10 cellular contexts compared by ENCODE assay signal in genomic region chr2:113167115-113167932, GRCh38. TPM values are rescaled to one million over a fixed set of nuclear protein-coding genes. Genes with fewer than 3 reads are reported as not detected.
DNase-seq lines count a peak whose midpoint lies in the region; ATAC-seq and TF ChIP-seq lines count a peak whose summit lies in the region.
"Had no signal": no experiment of that assay in that cellular context is flagged by ENCODE, and none has a peak within 500 bp of the region (broad histone marks: within the 10 kb centered on the region; RNA-seq: fewer than 3 reads in every experiment).

No MANE protein-coding gene starts in this region.

- H3K4me1 Mint-ChIP-seq in IgD-negative memory B cell, result peaks cover 20 to 42% (median 29%) of the 10 kb centered on the region in 3 donors
- H3K4me1 Mint-ChIP-seq in activated CD4-positive, alpha-beta T cell treated with anti-CD3 and anti-CD28 coated beads for 36 hours, result peaks cover 66% of the 10 kb centered on the region
- peaks cover 9% of the 10 kb centered on the region for H3K4me1 Mint-ChIP-seq in glutamatergic neuron (ENCODE audit: low read depth, unreplicated experiment)
- peaks cover 17% of the 10 kb centered on the region for H3K4me1 Mint-ChIP-seq in MCF 10A (ENCODE audit: insufficient read depth, unreplicated experiment)

- H3K9me3 Mint-ChIP-seq in IgD-negative memory B cell (no peaks in the 10 kb centered on the region), glutamatergic neuron (ENCODE audit: unreplicated experiment) (no peaks in the 10 kb centered on the region), MCF 10A (ENCODE audit: unreplicated experiment) (peaks cover 6% of the 10 kb centered on the region)
- H3K9me3 Mint-ChIP-seq in activated CD4-positive, alpha-beta T cell treated with anti-CD3 and anti-CD28 coated beads for 36 hours (ENCODE audit: low read depth), result peaks cover 8% of the 10 kb centered on the region

- DNase-seq in activated CD4-positive, alpha-beta T cell treated with anti-CD3 and anti-CD28 coated beads for 36 hours, result peak; percentile 69
- DNase-seq in glutamatergic neuron, result no peak
- DNase-seq in stimulated activated CD4-positive, alpha-beta T cell treated with anti-CD3 and anti-CD28 coated beads, Interleukin-4, amount 100 ng/mL, for 1 hour, result peak; percentile 43
- no peak for DNase-seq in NCI-H128 (lab: John Stamatoyannopoulos, UW; ENCODE audit: unreplicated experiment)
- DNase-seq in AML-193 (lab: John Stamatoyannopoulos, UW), result no peak
- DNase-seq in MCF 10A (ENCODE audit: unreplicated experiment), result no peak

- POLR2A ChIA-PET in activated CD4-positive, alpha-beta T cell treated with anti-CD3 and anti-CD28 coated beads for 36 hours (lab: Charles Lee), result interaction anchor here (0.9 kb wide), 1 partner anchor 13 kb away, joined by 3 read pairs; no protein-coding TSS in a partner anchor
- POLR2A ChIA-PET in MCF 10A (lab: Yijun Ruan, JAX), result no interaction called here

- ATAC-seq in activated CD4-positive, alpha-beta T cell treated with anti-CD3 and anti-CD28 coated beads for 36 hours, result peak; percentile 80
- ATAC-seq in GM21423 (IDR thresholded peaks at IDR 0.05; ENCODE audit: unreplicated experiment), result no peak

- intact Hi-C loops in activated CD4-positive, alpha-beta T cell treated with anti-CD3 and anti-CD28 coated beads for 36 hours (cut with DNase I, micrococcal nuclease), result no loop called here
- intact Hi-C loops in MCF 10A (cut with micrococcal nuclease), result no loop called here

- CTCF ChIA-PET in activated CD4-positive, alpha-beta T cell treated with anti-CD3 and anti-CD28 coated beads for 36 hours (lab: Charles Lee), result interaction anchor here (0.9 to 1.8 kb wide), 7 partner anchors 9 to 87 kb away, joined by 3 to 7 read pairs (median 4); no protein-coding TSS in a partner anchor
- CTCF ChIA-PET in MCF 10A (lab: Yijun Ruan, JAX), result interaction anchor here (0.5 to 0.7 kb wide), 6 partner anchors 7 to 203 kb away, joined by 3 to 7 read pairs (median 4); no protein-coding TSS in a partner anchor

- H3K36me3 Mint-ChIP-seq in IgD-negative memory B cell, result no peaks in the 10 kb centered on the region
- H3K36me3 Mint-ChIP-seq in activated CD4-positive, alpha-beta T cell treated with anti-CD3 and anti-CD28 coated beads for 36 hours (ENCODE audit: low read depth), result peaks cover 25% of the 10 kb centered on the region
- H3K36me3 Mint-ChIP-seq in glutamatergic neuron (ENCODE audit: unreplicated experiment), result no peaks in the 10 kb centered on the region
- H3K36me3 Mint-ChIP-seq in MCF 10A (ENCODE audit: insufficient read depth, unreplicated experiment), result peaks cover 5% of the 10 kb centered on the region

- BruUV-seq in MCF 10A (replicated peaks; lab: Mats Ljungman, UMichigan), result no TSS peak

- H3K27ac Mint-ChIP-seq in IgD-negative memory B cell (peak overlapping the region in 2 of 3 donors; percentile 41 to 89), glutamatergic neuron (ENCODE audit: unreplicated experiment) (peak overlapping the region; percentile 4), MCF 10A (ENCODE audit: low read depth, unreplicated experiment) (no peak overlapping the region)
- H3K27ac Mint-ChIP-seq in activated CD4-positive, alpha-beta T cell treated with anti-CD3 and anti-CD28 coated beads for 36 hours, result peak overlapping the region; percentile 94

- peak overlapping the region in 1 of 4 donors; percentile 17 for H3K4me3 Mint-ChIP-seq in IgD-negative memory B cell
- H3K4me3 Mint-ChIP-seq in activated CD4-positive, alpha-beta T cell treated with anti-CD3 and anti-CD28 coated beads for 36 hours, result peak overlapping the region; percentile 44
- no peak overlapping the region for H3K4me3 Mint-ChIP-seq in glutamatergic neuron (ENCODE audit: unreplicated experiment)
- no peak overlapping the region for H3K4me3 Mint-ChIP-seq in MCF 10A (ENCODE audit: unreplicated experiment)

- TF ChIP-seq CTCF in glutamatergic neuron (IDR thresholded peaks at IDR 0.05; ENCODE audit: partially characterized antibody, unreplicated experiment) (no peak), MCF 10A (IDR thresholded peaks at IDR 0.05; ENCODE audit: unreplicated experiment) (no peak)

- H3K27me3 Mint-ChIP-seq in IgD-negative memory B cell (no peaks in the 10 kb centered on the region), glutamatergic neuron (ENCODE audit: unreplicated experiment) (peaks cover 7% of the 10 kb centered on the region), MCF 10A (ENCODE audit: insufficient read depth, unreplicated experiment) (no peaks in the 10 kb centered on the region)
- H3K27me3 Mint-ChIP-seq in activated CD4-positive, alpha-beta T cell treated with anti-CD3 and anti-CD28 coated beads for 36 hours, result no peaks in the 10 kb centered on the region

RNA-seq across cellular contexts. Expression of gene PSD4, which starts 6.4 kb away (rescaled TPM):
- 36.4 TPM for polyA plus RNA-seq in IgD-negative memory B cell
- 100 to 1,000 TPM; 232 to 274 TPM for total RNA-seq in activated CD4-positive, alpha-beta T cell treated with anti-CD3 and anti-CD28 coated beads for 36 hours
- total RNA-seq in glutamatergic neuron (ENCODE audit: unreplicated experiment), result 1.2 TPM
- 9.6 and 13.2 TPM in 2 replicates for total RNA-seq in MCF 10A (2022)

RNA-seq across cellular contexts. Expression of gene IL1RN, which starts 39.9 kb away (rescaled TPM):
- polyA plus RNA-seq in IgD-negative memory B cell, result not detected
- total RNA-seq in activated CD4-positive, alpha-beta T cell treated with anti-CD3 and anti-CD28 coated beads for 36 hours, result 1 to 10 TPM; 4.6 to 4.8 TPM
- total RNA-seq in glutamatergic neuron (ENCODE audit: unreplicated experiment) (not detected), MCF 10A (2022) (0.39 TPM in 1 of 2 replicates, not detected in the other)
- total RNA-seq: cardiac muscle cell, lung microvascular endothelial cell had no signal
- polyA plus RNA-seq: cardiac muscle cell had no signal

Comparison
In these comparisons a context has a peak if more than half of its experiments do, and no peak if none do; other contexts are left out.
1. DNase-seq: peak in activated CD4-positive, alpha-beta T cell treated with anti-CD3 and anti-CD28 coated beads for 36 hours (single experiment) and stimulated activated CD4-positive, alpha-beta T cell treated with anti-CD3 and anti-CD28 coated beads, Interleukin-4, amount 100 ng/mL, for 1 hour (single experiment); none in glutamatergic neuron (single experiment), NCI-H128 (single experiment), AML-193 (0 of 2) and MCF 10A (single experiment).
2. RNA of gene PSD4, which starts 6.4 kb away (total RNA-seq): 232 to 274 TPM in activated CD4-positive, alpha-beta T cell treated with anti-CD3 and anti-CD28 coated beads for 36 hours; 9.6 to 13.2 TPM in MCF 10A and 1.2 TPM in glutamatergic neuron (single experiment); every median in the first group is over 10 times any median in the second.